In the genomic region with DNA sequence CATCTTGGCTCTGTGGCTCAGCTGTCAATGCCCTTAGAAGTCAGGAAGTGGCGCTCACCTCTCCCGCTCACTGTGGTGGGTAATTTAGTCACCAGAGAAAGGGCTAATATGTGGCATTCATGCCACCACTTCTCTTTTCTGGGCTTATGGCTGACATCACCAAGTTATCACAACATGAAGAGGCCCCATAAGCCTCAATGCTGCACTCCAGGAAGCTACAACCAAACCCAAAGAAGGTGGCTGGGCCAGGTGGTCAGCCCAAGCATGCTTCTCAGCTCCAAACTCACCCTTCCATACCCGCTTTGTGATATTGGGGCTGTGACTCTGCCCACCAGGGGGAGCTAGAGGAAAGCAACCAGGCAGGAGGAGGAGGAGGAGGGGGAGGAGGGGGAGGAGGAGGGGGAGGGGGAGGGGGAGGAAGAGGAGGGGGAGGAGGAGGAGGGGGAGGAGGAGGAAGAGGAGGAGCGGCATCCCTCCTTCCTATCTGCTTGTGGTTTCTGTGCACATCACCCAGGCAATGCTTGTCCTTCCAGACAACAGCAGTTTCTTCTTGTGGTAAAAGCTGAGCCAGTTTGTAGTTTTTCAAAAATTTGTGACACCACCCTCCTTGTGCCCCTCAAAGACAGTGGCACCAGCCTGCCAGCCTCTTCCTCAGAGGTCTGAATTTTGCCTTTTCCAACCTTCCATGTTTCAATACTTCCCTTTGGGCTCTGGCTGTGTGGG, we compare ENCODE assay signal across 9 cellular contexts. TPM values are rescaled to one million over a fixed set of nuclear protein-coding genes. Genes with fewer than 3 reads are reported as not detected.
DNase-seq lines count a peak whose midpoint lies in the region; ATAC-seq and TF ChIP-seq lines count a peak whose summit lies in the region.
"Had no signal": no experiment of that assay in that cellular context is flagged by ENCODE, and none has a peak within 500 bp of the region (broad histone marks: within the 10 kb centered on the region; RNA-seq: fewer than 3 reads in every experiment).

No MANE protein-coding gene starts in this region.

- H3K9me3 Mint-ChIP-seq in osteocyte (ENCODE audit: unreplicated experiment) (no peaks in the 10 kb centered on the region), type B pancreatic cell (peaks cover 6% of the 10 kb centered on the region)

- H3K4me3 Mint-ChIP-seq in osteocyte (ENCODE audit: unreplicated experiment): no peak overlapping the region
- no peak overlapping the region for H3K4me3 Mint-ChIP-seq in type B pancreatic cell

- ATAC-seq in HG02973 (IDR thresholded peaks at IDR 0.05; ENCODE audit: unreplicated experiment) (peak; percentile 47), HG03442 (IDR thresholded peaks at IDR 0.05; ENCODE audit: unreplicated experiment) (no peak)

- H3K27me3 Mint-ChIP-seq in osteocyte (ENCODE audit: unreplicated experiment): peaks cover 24% of the 10 kb centered on the region
- H3K27me3 Mint-ChIP-seq in type B pancreatic cell: peaks cover 31% of the 10 kb centered on the region

- TF ChIP-seq CTCF in GM12873 (IDR thresholded peaks at IDR 0.05; ENCODE audit: insufficient read depth, low read depth, low read length, missing control alignments) (peak; percentile 71), fibroblast of pulmonary artery (IDR thresholded peaks at IDR 0.05; ENCODE audit: low read length, missing control alignments) (peak; percentile 60), osteocyte (IDR thresholded peaks at IDR 0.05) (peak; percentile 35), type B pancreatic cell (conservative IDR thresholded peaks at IDR 0.05) (peak; percentile 59)

- DNase-seq in OCI-M1 (lab: John Stamatoyannopoulos, UW) (peak; percentile 87), activated T-cell treated with anti-CD3 and anti-CD28 coated beads for 48 hours (ENCODE audit: low read depth) (peak; percentile 50), fibroblast of pulmonary artery (ENCODE audit: low read depth) (peak; percentile 64), osteocyte (ENCODE audit: extremely low spot score, unreplicated experiment) (peak; percentile 84), type B pancreatic cell (ENCODE audit: extremely low spot score, unreplicated experiment) (peak; percentile 69)

- H3K36me3 Mint-ChIP-seq in osteocyte (ENCODE audit: unreplicated experiment): no peaks in the 10 kb centered on the region
- H3K36me3 Mint-ChIP-seq in type B pancreatic cell: no peaks in the 10 kb centered on the region

- H3K4me3 ChIP-seq in fibroblast of pulmonary artery (replicated peaks; ENCODE audit: low read depth, low read length): no peak overlapping the region

- H3K27ac Mint-ChIP-seq in osteocyte (ENCODE audit: unreplicated experiment) (no peak overlapping the region), type B pancreatic cell (no peak overlapping the region)

- no peaks in the 10 kb centered on the region for H3K4me1 Mint-ChIP-seq in osteocyte (ENCODE audit: unreplicated experiment)
- no peaks in the 10 kb centered on the region for H3K4me1 Mint-ChIP-seq in type B pancreatic cell (ENCODE audit: unreplicated experiment)

RNA-seq across cellular contexts. Expression of gene CYP26A1, which starts 42.1 kb away (rescaled TPM):
- not detected in 2 replicates for total RNA-seq in osteocyte
- 1.1 and 4.2 TPM in 2 replicates for total RNA-seq in type B pancreatic cell (ENCODE audit: low replicate concordance)

RNA-seq across cellular contexts. Expression of gene CYP26C1, which starts 55.2 kb away (rescaled TPM):
- total RNA-seq in osteocyte: 0.08 TPM in 1 of 2 replicates, not detected in the other
- total RNA-seq in type B pancreatic cell (ENCODE audit: low replicate concordance): not detected in 2 replicates
- total RNA-seq: lower leg skin had no signal
